1 cellular context compared by ENCODE assay signal in genomic region chr17:8192070-8192815, GRCh38.
TF ChIP-seq lines count a peak whose summit lies in the region.

No MANE protein-coding gene starts in this region.

TF ChIP-seq in K562, 482 proteins besides CTCF, POLR2A, EP300 and RAD21 (continues in another document):
- TF ChIP-seq TOE1 (IDR thresholded peaks at IDR 0.05; ENCODE audit: borderline replicate concordance) (peak; percentile 99), TOE1 (CRISPR knock-in tag; IDR thresholded peaks at IDR 0.05; ENCODE audit: borderline replicate concordance, low read depth) (no peak), MITF (IDR thresholded peaks at IDR 0.05) (no peak), JUND (IDR thresholded peaks at IDR 0.05; ENCODE audit: borderline replicate concordance, low read depth, low read length) (no peak), JUND (tag; IDR thresholded peaks at IDR 0.05; ENCODE audit: borderline replicate concordance, low read depth, low read length) (no peak), MGA (IDR thresholded peaks at IDR 0.05) (peak; percentile 69), BRD9 (IDR thresholded peaks at IDR 0.05; ENCODE audit: low read depth, partially characterized antibody) (peak; percentile 74), CHD2 (IDR thresholded peaks at IDR 0.05; ENCODE audit: low read depth, low read length) (no peak), GATAD2A (IDR thresholded peaks at IDR 0.05) (no peak), BACH1 (tag; IDR thresholded peaks at IDR 0.05) (0 out of 2 replicates have a peak, but pooled peaks have one; percentile 25), COPS2 (conservative IDR thresholded peaks at IDR 0.05) (no peak), ZNF395 (CRISPR knock-in tag; IDR thresholded peaks at IDR 0.05) (0 out of 2 replicates have a peak, but pooled peaks have one; percentile 24), ZNF253 (CRISPR knock-in tag; conservative IDR thresholded peaks at IDR 0.05) (no peak), ZNF583 (CRISPR knock-in tag; IDR thresholded peaks at IDR 0.05) (0 out of 2 replicates have a peak, but pooled peaks have one; percentile 6), RBM25 (IDR thresholded peaks at IDR 0.05; ENCODE audit: low read depth, low read length, severe bottlenecking) (peak; percentile 71), KLF16 (IDR thresholded peaks at IDR 0.05) (peak; percentile 35), PKNOX1 (IDR thresholded peaks at IDR 0.05) (peak; percentile 80), CBX1 (IDR thresholded peaks at IDR 0.05; ENCODE audit: low read depth) (no peak), ZC3H8 (IDR thresholded peaks at IDR 0.05) (no peak), E2F6 (IDR thresholded peaks at IDR 0.05; ENCODE audit: borderline replicate concordance in 1 of 2, extremely low read depth in 1 of 2, insufficient read depth in 1 of 2, insufficient read length in 1 of 2, low read depth in 1 of 2, low read length in 1 of 2, poor library complexity in 1 of 2, severe bottlenecking in 1 of 2) (peak in 1 of 2 experiments; percentile 19), SMARCE1 (IDR thresholded peaks at IDR 0.05) (peak; percentile 65; the same call in 1 of the 2 replicates), MTA2 (IDR thresholded peaks at IDR 0.05; ENCODE audit: low read depth) (0 out of 2 replicates have a peak, but pooled peaks have one; percentile 27), SP1 (CRISPR knock-in tag; IDR thresholded peaks at IDR 0.05) (peak; percentile 54), SRSF3 (IDR thresholded peaks at IDR 0.05; ENCODE audit: insufficient read depth, low read length) (no peak), NRF1 (conservative IDR thresholded peaks at IDR 0.05 in 1 of 2, IDR thresholded peaks at IDR 0.05 in 1 of 2) (peak; percentile 9 to 25; a peak in 2 of 4 replicates), FOXJ2 (tag; IDR thresholded peaks at IDR 0.05) (peak; percentile 74; the same call in 1 of the 2 replicates), SRSF9 (IDR thresholded peaks at IDR 0.05; ENCODE audit: borderline replicate concordance, low read depth, low read length) (no peak), ZBTB43 (CRISPR knock-in tag; IDR thresholded peaks at IDR 0.05) (no peak), ZNF740 (CRISPR knock-in tag; IDR thresholded peaks at IDR 0.05) (no peak), ZNF740 (tag; IDR thresholded peaks at IDR 0.05) (no peak), MYC (IDR thresholded peaks at IDR 0.05; ENCODE audit: low read depth, low read length) (no peak), MYC (CRISPR knock-in tag; IDR thresholded peaks at IDR 0.05; ENCODE audit: borderline replicate concordance, low read depth) (no peak), PML (IDR thresholded peaks at IDR 0.05; ENCODE audit: low read length) (peak; percentile 58; the same call in 1 of the 2 replicates), ZNF431 (CRISPR knock-in tag; IDR thresholded peaks at IDR 0.05) (peak; percentile 48; the same call in 1 of the 2 replicates), EHMT2 (IDR thresholded peaks at IDR 0.05) (peak; percentile 63), BHLHE40 (IDR thresholded peaks at IDR 0.05; ENCODE audit: low read length) (peak; percentile 85), CTBP1 (IDR thresholded peaks at IDR 0.05; ENCODE audit: borderline replicate concordance) (peak; percentile 80), HOXB6 (CRISPR knock-in tag; IDR thresholded peaks at IDR 0.05; ENCODE audit: borderline replicate concordance) (no peak), TBL1XR1 (IDR thresholded peaks at IDR 0.05; ENCODE audit: low read length in 2 of 2) (no peak), KDM1A (IDR thresholded peaks at IDR 0.05) (peak; percentile 55 to 59), MNT (conservative IDR thresholded peaks at IDR 0.05) (peak; percentile 61 to 66; a peak in 3 of 4 replicates), CBFA2T3 (IDR thresholded peaks at IDR 0.05) (peak; percentile 56), ARNT (IDR thresholded peaks at IDR 0.05) (peak in 1 of 2 experiments; percentile 31; a peak in 1 of 4 replicates), ZC3H4 (CRISPR knock-in tag; IDR thresholded peaks at IDR 0.05; ENCODE audit: borderline replicate concordance) (no peak), ZNF354B (CRISPR knock-in tag; IDR thresholded peaks at IDR 0.05) (no peak)
